Comparison of ENCODE assay signal across 17 cellular contexts in the genomic region with DNA sequence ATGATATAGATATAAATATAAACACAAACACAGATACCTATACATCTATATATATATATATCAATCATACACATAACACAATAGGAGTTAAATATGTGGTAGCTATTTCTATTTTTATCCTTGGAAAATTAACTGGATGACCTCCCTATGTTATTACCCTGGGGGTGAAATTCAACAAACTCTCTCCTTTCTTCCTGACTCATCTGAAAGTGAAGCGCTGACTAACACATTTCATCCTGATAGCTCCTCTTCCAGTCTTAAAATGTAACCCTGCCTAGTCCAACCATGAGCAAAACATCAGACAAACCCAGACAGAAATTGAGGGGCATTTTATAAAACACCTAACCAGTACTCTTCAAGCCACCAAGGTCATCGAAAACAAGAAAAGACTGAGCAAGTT.
"Had no signal": no experiment of that assay in that cellular context is flagged by ENCODE, and none has a peak within 500 bp of the region (broad histone marks: within the 10 kb centered on the region; RNA-seq: fewer than 3 reads in every experiment).

No MANE protein-coding gene starts in this region.

- H3K9me3 ChIP-seq: gastrocnemius medialis, thyroid gland had no signal

- H3K36me3 Mint-ChIP-seq: activated CD4-positive, alpha-beta memory T cell treated with anti-CD3 and anti-CD28 coated beads for 36 hours; activated naive CD4-positive, alpha-beta T cell treated with anti-CD3 and anti-CD28 coated beads, Interleukin-2, amount 50 U/mL, for 72 hours; mesothelial cell of epicardium; natural killer cell treated with Interleukin-12 subunit alpha and Interleukin-12 subunit beta and Interleukin-15 and Interleukin-18, amount 100 ng/mL, for 72 hours had no signal

- H3K27ac ChIP-seq: cardiac muscle cell, gastrocnemius medialis, thyroid gland had no signal

- DNase-seq: activated CD4-positive, alpha-beta memory T cell treated with anti-CD3 and anti-CD28 coated beads for 36 hours; activated CD4-positive, alpha-beta T cell treated with anti-CD3 and anti-CD28 coated beads for 4 hours; activated gamma-delta T cell treated with Interleukin-2 at 50 U/mL for 16 hours; activated T-cell treated with anti-CD3 and anti-CD28 coated beads for 4 hours; erythroblast; gastrocnemius medialis; left cardiac atrium; stimulated activated CD4-positive, alpha-beta T cell treated with anti-CD3 and anti-CD28 coated beads, Interleukin-2, amount 100 ng/mL, for 24 hours; stimulated activated naive CD4-positive, alpha-beta T cell treated with Interleukin-2 at 50 U/mL for 16 hours; T-helper 17 cell; thyroid gland had no signal

- H3K9me3 Mint-ChIP-seq: activated CD4-positive, alpha-beta memory T cell treated with anti-CD3 and anti-CD28 coated beads for 36 hours; natural killer cell treated with Interleukin-12 subunit alpha and Interleukin-12 subunit beta and Interleukin-15 and Interleukin-18, amount 100 ng/mL, for 72 hours had no signal

- H3K4me3 Mint-ChIP-seq: activated CD4-positive, alpha-beta memory T cell treated with anti-CD3 and anti-CD28 coated beads for 36 hours; activated T-helper 1 cell treated with anti-CD3 and anti-CD28 coated beads, Interleukin-12 subunit alpha, Interleukin-12 subunit beta, Interleukin-2, Interleukin-4 antibody, amounts not matched to agents 30 ng/mL and 10 ng/mL and 1 ng/mL, durations not matched to agents 14 hours and 24 hours and 36 hours; mesothelial cell of epicardium; natural killer cell treated with Interleukin-12 subunit alpha and Interleukin-12 subunit beta and Interleukin-15 and Interleukin-18, amount 100 ng/mL, for 72 hours; T-helper 17 cell had no signal

- H3K27me3 ChIP-seq: cardiac muscle cell, gastrocnemius medialis, thyroid gland had no signal

- H3K4me1 ChIP-seq: gastrocnemius medialis, thyroid gland had no signal

- H3K36me3 ChIP-seq: cardiac muscle cell, gastrocnemius medialis, thyroid gland had no signal

- H3K4me1 Mint-ChIP-seq: T-helper 17 cell had no signal

- H3K4me3 ChIP-seq: cardiac muscle cell, gastrocnemius medialis, thyroid gland had no signal

- H3K27ac Mint-ChIP-seq: activated CD4-positive, alpha-beta memory T cell treated with anti-CD3 and anti-CD28 coated beads for 36 hours; activated naive CD4-positive, alpha-beta T cell treated with anti-CD3 and anti-CD28 coated beads, Interleukin-2, amount 50 U/mL, for 72 hours; activated T-helper 1 cell treated with anti-CD3 and anti-CD28 coated beads, Interleukin-12 subunit alpha, Interleukin-12 subunit beta, Interleukin-2, Interleukin-4 antibody, amounts not matched to agents 30 ng/mL and 10 ng/mL and 1 ng/mL, durations not matched to agents 14 hours and 24 hours and 36 hours; mesothelial cell of epicardium; natural killer cell treated with Interleukin-12 subunit alpha and Interleukin-12 subunit beta and Interleukin-15 and Interleukin-18, amount 100 ng/mL, for 72 hours; T-helper 17 cell had no signal

- FAIRE-seq: endometrium had no signal
